ENCODE assay signal across 21 cellular contexts in genomic region chr14:76339922-76340615, GRCh38. TPM values are rescaled to one million over a fixed set of nuclear protein-coding genes. Genes with fewer than 3 reads are reported as not detected.
DNase-seq lines count a peak whose midpoint lies in the region; ATAC-seq and TF ChIP-seq lines count a peak whose summit lies in the region.
"Had no signal": no experiment of that assay in that cellular context is flagged by ENCODE, and none has a peak within 500 bp of the region (broad histone marks: within the 10 kb centered on the region; RNA-seq: fewer than 3 reads in every experiment).

No MANE protein-coding gene starts in this region.

- H3K4me1 Mint-ChIP-seq in neural crest cell = peaks cover 14% of the 10 kb centered on the region
- H3K4me1 Mint-ChIP-seq: B cell had no signal

- CTCF ChIA-PET in SK-N-SH (lab: Yijun Ruan, JAX) = interaction anchor here (0.7 to 5.5 kb wide), 3 partner anchors 9 to 289 kb away, joined by 4 to 57 read pairs (median 6); no protein-coding TSS in a partner anchor

- H3F3A ChIP-seq in SK-N-SH (replicated peaks; ENCODE audit: insufficient read depth) = no peaks in the 10 kb centered on the region

- H3K27ac ChIP-seq in SK-N-SH (ENCODE audit: low read depth in 2 of 2, low read length in 1 of 2) = no peak overlapping the region
- H3K27ac ChIP-seq in left ventricle myocardium inferior (replicated peaks) = no peak overlapping the region
- H3K27ac ChIP-seq: 22Rv1; A549; BLaER1 treated with 17β-estradiol and CSF1 and Interleukin-3, amounts not matched to agents 10 nM and 100 nM; C4-2B had no signal

- H3K27me3 ChIP-seq in SK-N-SH (ENCODE audit: insufficient read depth) = no peaks in the 10 kb centered on the region; the same call in 1 of the 2 replicates
- no peaks in the 10 kb centered on the region for H3K27me3 ChIP-seq in left ventricle myocardium inferior (ENCODE audit: low read depth)
- H3K27me3 ChIP-seq: BLaER1 treated with 17β-estradiol and CSF1 and Interleukin-3, amounts not matched to agents 10 nM and 100 nM had no signal

- H3K4me2 ChIP-seq in SK-N-SH = no peak overlapping the region
- H3K4me2 ChIP-seq: A549; BLaER1 treated with 17β-estradiol and CSF1 and Interleukin-3, amounts not matched to agents 10 nM and 100 nM had no signal

- H4K20me1 ChIP-seq in SK-N-SH (ENCODE audit: insufficient read depth) = no peaks in the 10 kb centered on the region
- H4K20me1 ChIP-seq: BLaER1 treated with 17β-estradiol and CSF1 and Interleukin-3, amounts not matched to agents 10 nM and 100 nM had no signal

- intact Hi-C loops in cardiac septum (cut with DNase I) (no loop called here), left ventricle myocardium inferior (cut with micrococcal nuclease) (no loop called here)

- no peak for DNase-seq in SK-N-SH
- peak; percentile 44 for DNase-seq in cardiac septum (ENCODE audit: low spot score)
- no peak for DNase-seq in left ventricle myocardium inferior
- no peak for DNase-seq in neural crest cell (ENCODE audit: low read depth, low spot score)
- DNase-seq in superior temporal gyrus (ENCODE audit: extremely low spot score) = no peak
- DNase-seq in NCI-H2107 (lab: John Stamatoyannopoulos, UW) = no peak
- DNase-seq: AML-193; Caco-2; Calu3; CD4-positive, alpha-beta T cell; CD8-positive, alpha-beta T cell; DMS79 treated with DMSO at 0.1 percent for 48 hours; GF-D8 had no signal

- H3K9ac ChIP-seq in SK-N-SH = no peak overlapping the region
- H3K9ac ChIP-seq: BLaER1 treated with 17β-estradiol and CSF1 and Interleukin-3, amounts not matched to agents 10 nM and 100 nM had no signal

- WGBS in SK-N-SH (ENCODE audit: low lambda C conversion rate) = 75% methylated on average over 18 of the region's 18 CpGs

- TF ChIP-seq CTCF in SK-N-SH (IDR thresholded peaks at IDR 0.05) = no peak
- no peak for TF ChIP-seq CTCF in left ventricle myocardium inferior (IDR thresholded peaks at IDR 0.05; ENCODE audit: borderline replicate concordance)
- no peak for TF ChIP-seq CTCF in neural crest cell (conservative IDR thresholded peaks at IDR 0.05)

- H3K27me3 Mint-ChIP-seq in neural crest cell (ENCODE audit: low read depth) = no peaks in the 10 kb centered on the region

- H3K9me3 ChIP-seq in SK-N-SH (no peaks in the 10 kb centered on the region), left ventricle myocardium inferior (replicated peaks) (peaks cover 6% of the 10 kb centered on the region)
- H3K9me3 ChIP-seq: A549, Caco-2 had no signal

- TF ChIP-seq EP300 in SK-N-SH (IDR thresholded peaks at IDR 0.05; ENCODE audit: borderline replicate concordance in 1 of 2, low read depth in 1 of 2, low read length in 1 of 2) = no peak

- no peaks in the 10 kb centered on the region for H3K36me3 Mint-ChIP-seq in neural crest cell (ENCODE audit: low read depth)
- H3K36me3 Mint-ChIP-seq: CD8-positive, alpha-beta T cell had no signal

- no peak for ATAC-seq in SK-N-SH treated with all-trans-retinoic acid at 6 μM for 48 hours
- ATAC-seq: A549; CD8-positive, alpha-beta T cell had no signal

- H3K36me3 ChIP-seq in SK-N-SH (replicated peaks in 1 of 2; ENCODE audit: control insufficient read depth in 1 of 2, insufficient read depth in 2 of 2, low read length in 1 of 2) (no peaks in the 10 kb centered on the region), left ventricle myocardium inferior (no peaks in the 10 kb centered on the region)
- H3K36me3 ChIP-seq: BLaER1 treated with 17β-estradiol and CSF1 and Interleukin-3, amounts not matched to agents 10 nM and 100 nM had no signal

- no peaks in the 10 kb centered on the region for H3K79me2 ChIP-seq in SK-N-SH (ENCODE audit: insufficient read depth)

- H3K9me3 Mint-ChIP-seq in neural crest cell = peaks cover 3% of the 10 kb centered on the region
- H3K9me3 Mint-ChIP-seq: CD8-positive, alpha-beta T cell had no signal

- no peak for TF ChIP-seq RAD21 in SK-N-SH (IDR thresholded peaks at IDR 0.05; ENCODE audit: low read length)

- H2AFZ ChIP-seq in SK-N-SH (ENCODE audit: low read depth) = no peak overlapping the region

- H3K4me3 Mint-ChIP-seq in neural crest cell = no peak overlapping the region
- H3K4me3 Mint-ChIP-seq: B cell; CD4-positive, alpha-beta T cell; CD8-positive, alpha-beta T cell had no signal

- H3K4me3 ChIP-seq in SK-N-SH (ENCODE audit: low read depth in 2 of 2, low read length in 1 of 2) = no peak overlapping the region
- no peak overlapping the region for H3K4me3 ChIP-seq in left ventricle myocardium inferior
- H3K4me3 ChIP-seq: A549; BLaER1 treated with 17β-estradiol and CSF1 and Interleukin-3, amounts not matched to agents 10 nM and 100 nM had no signal

- H3K4me1 ChIP-seq in SK-N-SH (ENCODE audit: control insufficient read depth in 1 of 2, insufficient read depth in 2 of 2, low read depth in 1 of 2, low read length in 1 of 2) = peaks cover 0 to 20% of the 10 kb centered on the region in 2 experiments; a peak in 1 of 4 replicates
- H3K4me1 ChIP-seq in left ventricle myocardium inferior = no peaks in the 10 kb centered on the region
- H3K4me1 ChIP-seq: A549, Caco-2 had no signal

- H3K9me2 ChIP-seq in SK-N-SH = no peaks in the 10 kb centered on the region

- POLR2A ChIA-PET in SK-N-SH (lab: Yijun Ruan, JAX) = no interaction called here

- H3K27ac Mint-ChIP-seq in neural crest cell (ENCODE audit: unreplicated experiment) = peak overlapping the region; percentile 17
- H3K27ac Mint-ChIP-seq: B cell; CD4-positive, alpha-beta T cell; CD8-positive, alpha-beta T cell had no signal

TF ChIP-seq in SK-N-SH, 30 proteins besides CTCF, POLR2A, EP300 and RAD21:
- TF ChIP-seq FOXJ3 (CRISPR knock-in tag; IDR thresholded peaks at IDR 0.05) (no peak), RCOR1 (IDR thresholded peaks at IDR 0.05; ENCODE audit: low read length) (no peak), GATA2 (CRISPR knock-in tag; IDR thresholded peaks at IDR 0.05) (peak; percentile 10; the same call in 1 of the 2 replicates), PBX3 (IDR thresholded peaks at IDR 0.05) (no peak)

TF ChIP-seq in SK-N-SH treated with all-trans-retinoic acid at 6 μM for 48 hours, 23 proteins besides CTCF, POLR2A, EP300 and RAD21 (continues in another document):
- no peak for TF ChIP-seq PPARA (CRISPR knock-in tag; IDR thresholded peaks at IDR 0.05; ENCODE audit: borderline replicate concordance)
- TF ChIP-seq, protein P1, sequence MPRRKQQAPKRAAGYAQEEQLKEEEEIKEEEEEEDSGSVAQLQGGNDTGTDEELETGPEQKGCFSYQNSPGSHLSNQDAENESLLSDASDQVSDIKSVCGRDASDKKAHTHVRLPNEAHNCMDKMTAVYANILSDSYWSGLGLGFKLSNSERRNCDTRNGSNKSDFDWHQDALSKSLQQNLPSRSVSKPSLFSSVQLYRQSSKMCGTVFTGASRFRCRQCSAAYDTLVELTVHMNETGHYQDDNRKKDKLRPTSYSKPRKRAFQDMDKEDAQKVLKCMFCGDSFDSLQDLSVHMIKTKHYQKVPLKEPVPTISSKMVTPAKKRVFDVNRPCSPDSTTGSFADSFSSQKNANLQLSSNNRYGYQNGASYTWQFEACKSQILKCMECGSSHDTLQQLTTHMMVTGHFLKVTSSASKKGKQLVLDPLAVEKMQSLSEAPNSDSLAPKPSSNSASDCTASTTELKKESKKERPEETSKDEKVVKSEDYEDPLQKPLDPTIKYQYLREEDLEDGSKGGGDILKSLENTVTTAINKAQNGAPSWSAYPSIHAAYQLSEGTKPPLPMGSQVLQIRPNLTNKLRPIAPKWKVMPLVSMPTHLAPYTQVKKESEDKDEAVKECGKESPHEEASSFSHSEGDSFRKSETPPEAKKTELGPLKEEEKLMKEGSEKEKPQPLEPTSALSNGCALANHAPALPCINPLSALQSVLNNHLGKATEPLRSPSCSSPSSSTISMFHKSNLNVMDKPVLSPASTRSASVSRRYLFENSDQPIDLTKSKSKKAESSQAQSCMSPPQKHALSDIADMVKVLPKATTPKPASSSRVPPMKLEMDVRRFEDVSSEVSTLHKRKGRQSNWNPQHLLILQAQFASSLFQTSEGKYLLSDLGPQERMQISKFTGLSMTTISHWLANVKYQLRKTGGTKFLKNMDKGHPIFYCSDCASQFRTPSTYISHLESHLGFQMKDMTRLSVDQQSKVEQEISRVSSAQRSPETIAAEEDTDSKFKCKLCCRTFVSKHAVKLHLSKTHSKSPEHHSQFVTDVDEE (CRISPR knock-in tag; IDR thresholded peaks at IDR 0.05) = no peak
- TF ChIP-seq, protein P2, sequence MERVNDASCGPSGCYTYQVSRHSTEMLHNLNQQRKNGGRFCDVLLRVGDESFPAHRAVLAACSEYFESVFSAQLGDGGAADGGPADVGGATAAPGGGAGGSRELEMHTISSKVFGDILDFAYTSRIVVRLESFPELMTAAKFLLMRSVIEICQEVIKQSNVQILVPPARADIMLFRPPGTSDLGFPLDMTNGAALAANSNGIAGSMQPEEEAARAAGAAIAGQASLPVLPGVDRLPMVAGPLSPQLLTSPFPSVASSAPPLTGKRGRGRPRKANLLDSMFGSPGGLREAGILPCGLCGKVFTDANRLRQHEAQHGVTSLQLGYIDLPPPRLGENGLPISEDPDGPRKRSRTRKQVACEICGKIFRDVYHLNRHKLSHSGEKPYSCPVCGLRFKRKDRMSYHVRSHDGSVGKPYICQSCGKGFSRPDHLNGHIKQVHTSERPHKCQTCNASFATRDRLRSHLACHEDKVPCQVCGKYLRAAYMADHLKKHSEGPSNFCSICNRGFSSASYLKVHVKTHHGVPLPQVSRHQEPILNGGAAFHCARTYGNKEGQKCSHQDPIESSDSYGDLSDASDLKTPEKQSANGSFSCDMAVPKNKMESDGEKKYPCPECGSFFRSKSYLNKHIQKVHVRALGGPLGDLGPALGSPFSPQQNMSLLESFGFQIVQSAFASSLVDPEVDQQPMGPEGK (CRISPR knock-in tag; IDR thresholded peaks at IDR 0.05; ENCODE audit: borderline replicate concordance) = no peak
- TF ChIP-seq ARNTL (CRISPR knock-in tag; IDR thresholded peaks at IDR 0.05; ENCODE audit: borderline replicate concordance, low read depth) = no peak
- TF ChIP-seq ZNF70 (CRISPR knock-in tag; IDR thresholded peaks at IDR 0.05) = no peak
- no peak for TF ChIP-seq OSR1 (CRISPR knock-in tag; IDR thresholded peaks at IDR 0.05)

RNA-seq across cellular contexts. Expression of gene ESRRB, which starts 35.9 kb away (rescaled TPM):
- polyA plus RNA-seq in SK-N-SH (2012; rRNA removed) = 0.05 and 0.06 TPM in 2 replicates
- 0.04 TPM in 1 of 2 replicates, not detected in the other for polyA plus RNA-seq in SK-N-SH (2012; cell fraction: cytosol; rRNA removed)
- 0.11 and 0.14 TPM in 2 replicates for polyA plus RNA-seq in SK-N-SH (2012; cell fraction: nucleus; rRNA removed)
- total RNA-seq in cardiac septum (8.7 TPM), left ventricle myocardium inferior (16.9 TPM), neural crest cell (0.28 and 0.77 TPM in 2 replicates)
- total RNA-seq: A172, B cell, Caco-2 had no signal
- polyA plus RNA-seq: BJ had no signal
